Comparison of ENCODE assay signal across 10 cellular contexts in genomic region chr21:31343030-31343510, GRCh38. TPM values are rescaled to one million over a fixed set of nuclear protein-coding genes. Genes with fewer than 3 reads are reported as not detected.
DNase-seq lines count a peak whose midpoint lies in the region; ATAC-seq, FAIRE-seq and TF ChIP-seq lines count a peak whose summit lies in the region.
"Had no signal": no experiment of that assay in that cellular context is flagged by ENCODE, and none has a peak within 500 bp of the region (broad histone marks: within the 10 kb centered on the region; RNA-seq: fewer than 3 reads in every experiment).

No MANE protein-coding gene starts in this region.

- H3K4me1 ChIP-seq in GM12878 (ENCODE audit: control insufficient read depth, insufficient read depth, low read length) (no peaks in the 10 kb centered on the region), subcutaneous abdominal adipose tissue (ENCODE audit: control insufficient read depth in 5 of 5, insufficient read depth in 5 of 5, low read length in 5 of 5) (peaks cover 0 to 20% (median 10%) of the 10 kb centered on the region in 5 donors)

- TF ChIP-seq EP300 in GM12878 (IDR thresholded peaks at IDR 0.05; ENCODE audit: borderline replicate concordance in 1 of 2, control insufficient read depth in 1 of 2, low read depth in 2 of 2, low read length in 2 of 2), result no peak

- intact Hi-C loops in GM12878 (cut with micrococcal nuclease; ENCODE audit: unreplicated experiment), result no loop called here
- intact Hi-C loops in posterior vena cava (cut with DNase I), result no loop called here

- in situ Hi-C loops in GM12878 (cut with MboI), result no loop called here

- H3K36me3 ChIP-seq in GM12878 (ENCODE audit: control insufficient read depth in 2 of 2, insufficient read depth in 2 of 2, low read length in 1 of 2) (no peaks in the 10 kb centered on the region), subcutaneous abdominal adipose tissue (ENCODE audit: control insufficient read depth in 5 of 5, insufficient read depth in 5 of 5, low read length in 5 of 5) (peaks cover 0 to 4% (median 0%) of the 10 kb centered on the region in 5 donors)

- TF ChIP-seq RAD21 in GM12878 (IDR thresholded peaks at IDR 0.05; ENCODE audit: insufficient read depth, low read depth, low read length), result no peak

- TF ChIP-seq CTCF in GM12878 (IDR thresholded peaks at IDR 0.05 in 2 of 3, conservative IDR thresholded peaks at IDR 0.05 in 1 of 3; ENCODE audit: control insufficient read depth in 2 of 3, extremely low read depth in 1 of 3, insufficient read depth in 1 of 3, low read depth in 3 of 3, low read length in 3 of 3) (no peak), GM20000 (IDR thresholded peaks at IDR 0.05; ENCODE audit: extremely low read depth, missing control alignments) (no peak)

- H3K79me2 ChIP-seq in GM12878 (ENCODE audit: control insufficient read depth, insufficient read depth, low read length), result no peaks in the 10 kb centered on the region

- H3K27ac ChIP-seq in GM12878 (ENCODE audit: control insufficient read depth, insufficient read depth) (no peak overlapping the region), subcutaneous abdominal adipose tissue (ENCODE audit: low read depth, low read length) (no peak overlapping the region)

- peak overlapping the region; percentile 93 for H3K4me3 Mint-ChIP-seq in activated T-cell treated with anti-CD3 and anti-CD28 coated beads, Interleukin-2, amount 50 U/mL, for 4 hours

- no peaks in the 10 kb centered on the region; a peak in 1 of 4 replicates for H3K27me3 ChIP-seq in GM12878 (replicated peaks in 1 of 2; ENCODE audit: control insufficient read depth in 2 of 2, insufficient read depth in 2 of 2, low read length in 1 of 2)
- H3K27me3 ChIP-seq in subcutaneous abdominal adipose tissue (ENCODE audit: control insufficient read depth in 5 of 5, insufficient read depth in 4 of 5, low read length in 5 of 5), result peaks cover 12 to 21% (median 15%) of the 10 kb centered on the region in 5 donors

- no peak for TF ChIP-seq POLR2A in GM12878 (IDR thresholded peaks at IDR 0.05; ENCODE audit: low read depth, low read length)

- no peak overlapping the region for H3K4me2 ChIP-seq in GM12878 (ENCODE audit: control insufficient read depth, insufficient read depth)

- H3K27me3 Mint-ChIP-seq in activated T-cell treated with anti-CD3 and anti-CD28 coated beads, Interleukin-2, amount 50 U/mL, for 4 hours (ENCODE audit: low read depth), result peaks cover 18% of the 10 kb centered on the region

- H3K4me3 ChIP-seq in GM12878 (no peak overlapping the region), subcutaneous abdominal adipose tissue (ENCODE audit: low read depth in 1 of 5, low read length in 5 of 5) (peak overlapping the region; percentile 45 to 64 (median 54))

- no peaks in the 10 kb centered on the region for H3K9me3 Mint-ChIP-seq in activated T-cell treated with anti-CD3 and anti-CD28 coated beads, Interleukin-2, amount 50 U/mL, for 4 hours

- H2AFZ ChIP-seq in GM12878 (ENCODE audit: control insufficient read depth, low read depth, low read length), result no peak overlapping the region

- RAD21 ChIA-PET in GM12878 (lab: Charles Lee; ENCODE audit: unreplicated experiment), result interaction anchor here (0.7 to 2.2 kb wide), 18 partner anchors 9 to 238 kb away, joined by 3 to 10 read pairs (median 4); no protein-coding TSS in a partner anchor

- DNase-seq in activated T-cell treated with anti-CD3 and anti-CD28 coated beads, Interleukin-2, amount 50 U/mL, for 4 hours, result no peak
- no peak for DNase-seq in activated T-cell treated with anti-CD3 and anti-CD28 coated beads, Interleukin-2, amount 50 U/mL, for 48 hours
- DNase-seq in GM12878 (ENCODE audit: low read depth, low spot score), result no peak
- DNase-seq in islet precursor cell, result peak; percentile 52
- DNase-seq in NCI-H1436 (lab: John Stamatoyannopoulos, UW), result no peak
- DNase-seq in posterior vena cava (ENCODE audit: low spot score), result no peak
- DNase-seq in GM20000 (ENCODE audit: low spot score), result no peak
- DNase-seq: NCI-H1105 had no signal

- CTCF ChIA-PET in GM12878 (lab: Yijun Ruan, JAX), result interaction anchor here (0.7 to 2.3 kb wide), 10 partner anchors 9 to 241 kb away, joined by 3 to 12 read pairs (median 4); no protein-coding TSS in a partner anchor

- peaks cover 9% of the 10 kb centered on the region for H3K36me3 Mint-ChIP-seq in activated T-cell treated with anti-CD3 and anti-CD28 coated beads, Interleukin-2, amount 50 U/mL, for 4 hours (ENCODE audit: insufficient read depth)

- SMC1A ChIA-PET in GM12878 (lab: Charles Lee; ENCODE audit: uncharacterized antibody, unreplicated experiment), result interaction anchor here (0.6 to 3.4 kb wide), 23 partner anchors 8 to 212 kb away, joined by 3 to 16 read pairs (median 4); no protein-coding TSS in a partner anchor

- H4K20me1 ChIP-seq in GM12878 (ENCODE audit: control insufficient read depth, insufficient read depth), result no peaks in the 10 kb centered on the region

- BruUV-seq in GM12878 (replicated peaks; lab: Mats Ljungman, UMichigan), result no TSS peak

- no peak overlapping the region for H3K9ac ChIP-seq in GM12878 (ENCODE audit: control insufficient read depth, insufficient read depth, low read length)
- no peak overlapping the region for H3K9ac ChIP-seq in subcutaneous abdominal adipose tissue (ENCODE audit: low read length in 5 of 5)

- no peak for ATAC-seq in activated T-cell treated with anti-CD3 and anti-CD28 coated beads, Interleukin-2, amount 50 U/mL, for 4 hours
- peak; percentile 46 for ATAC-seq in GM12878

- no peaks in the 10 kb centered on the region for H3K9me3 ChIP-seq in GM12878 (replicated peaks; ENCODE audit: control insufficient read depth, insufficient read depth, low read length)
- no peaks in the 10 kb centered on the region for H3K9me3 ChIP-seq in subcutaneous abdominal adipose tissue (ENCODE audit: control insufficient read depth in 5 of 5, low read length in 5 of 5)

- POLR2A ChIA-PET in GM12878 (lab: Charles Lee), result interaction anchor here (0.9 to 2.1 kb wide), 3 partner anchors 15 to 165 kb away, joined by 4 to 17 read pairs (median 4); no protein-coding TSS in a partner anchor

- no peak for FAIRE-seq in GM12878 (lab: Jason Lieb, UNC)
- FAIRE-seq: GM18507 had no signal

- peaks cover 65% of the 10 kb centered on the region for H3K4me1 Mint-ChIP-seq in activated T-cell treated with anti-CD3 and anti-CD28 coated beads, Interleukin-2, amount 50 U/mL, for 4 hours (ENCODE audit: low read depth)

- 17% methylated on average over 2 of the region's 2 CpGs for WGBS in GM12878 (ENCODE audit: insufficient coverage, insufficient replicate concordance, low lambda C conversion rate, missing lambda C conversion rate)

TF ChIP-seq in GM12878, 131 proteins besides CTCF, POLR2A, EP300 and RAD21:
- no peak for TF ChIP-seq HDAC6 (IDR thresholded peaks at IDR 0.05; ENCODE audit: unreplicated experiment)
- TF ChIP-seq BRCA1 (IDR thresholded peaks at IDR 0.05; ENCODE audit: low read depth, low read length), result no peak
- TF ChIP-seq TBL1XR1 (IDR thresholded peaks at IDR 0.05; ENCODE audit: low read depth, low read length), result no peak
- TF ChIP-seq IRF3 (IDR thresholded peaks at IDR 0.05), result no peak
- no peak for TF ChIP-seq HCFC1 (IDR thresholded peaks at IDR 0.05; ENCODE audit: low read length)
- no peak for TF ChIP-seq PML (IDR thresholded peaks at IDR 0.05; ENCODE audit: low read length)
- TF ChIP-seq JUND (IDR thresholded peaks at IDR 0.05; ENCODE audit: low read depth, low read length), result no peak
- no peak for TF ChIP-seq TARDBP (IDR thresholded peaks at IDR 0.05; ENCODE audit: borderline replicate concordance)
- TF ChIP-seq GABPA (IDR thresholded peaks at IDR 0.05; ENCODE audit: low read depth), result no peak
- TF ChIP-seq CHD1 (IDR thresholded peaks at IDR 0.05; ENCODE audit: low read depth, low read length), result no peak
- TF ChIP-seq KDM1A (IDR thresholded peaks at IDR 0.05; ENCODE audit: borderline replicate concordance), result no peak
- TF ChIP-seq POLR2AphosphoS2 (IDR thresholded peaks at IDR 0.05; ENCODE audit: low read depth, low read length), result no peak
- TF ChIP-seq ZNF24 (IDR thresholded peaks at IDR 0.05), result no peak
- TF ChIP-seq ZNF622 (IDR thresholded peaks at IDR 0.05), result no peak

RNA-seq across cellular contexts. Expression of gene TIAM1, which starts 1.0 kb away (rescaled TPM):
- 100 to 1,000 TPM; 103 to 133 (median 132) TPM for total RNA-seq in activated T-cell treated with anti-CD3 and anti-CD28 coated beads, Interleukin-2, amount 50 U/mL, for 4 hours
- total RNA-seq in GM12878 (2013; cell fraction: nucleolus; rRNA removed), result 92.6 and 100 TPM in 2 replicates
- total RNA-seq in GM12878 (2014; rRNA removed) (1.1 TPM in 2 replicates), GM12878 (2014; rRNA removed; fragmentation: Illumina TruSeq; extraction: Trizol) (0.76 and 1.2 TPM in 2 replicates), GM12878 (2021) (1.6 and 2.1 TPM in 2 replicates), posterior vena cava (10 to 100 TPM in 1 of 2 donors, 1 to 10 TPM in 1; 4.7 to 11.3 TPM)
- 0.55 TPM for polyA plus RNA-seq in GM12878 (2011; ENCODE audit: low read depth)
- polyA plus RNA-seq in GM12878 (2011; rRNA removed) (29.1 and 35.9 TPM in 2 replicates), GM12878 (2014; fragmentation: Illumina TruSeq; extraction: Trizol) (0.82 and 0.97 TPM in 2 replicates), GM12878 (2014; fragmentation: Nextera tagmentation; extraction: Ambion mirVana) (under 1 TPM; 0.31 to 0.42 TPM), GM12878 (2014; rRNA removed) (0.72 and 0.81 TPM in 2 replicates), GM12878 (2016; fragmentation: Nextera tagmentation; extraction: Ambion mirVana) (under 1 TPM; 0.64 to 0.71 TPM)
- polyA plus RNA-seq in GM12878 (2011; cell fraction: cytosol; rRNA removed), result 30.9 and 34.8 TPM in 2 replicates
- 51.4 and 58.8 TPM in 2 replicates for polyA plus RNA-seq in GM12878 (2011; cell fraction: nucleus; rRNA removed)
- 0.72 and 0.94 TPM in 2 replicates for polyA plus RNA-seq in GM12878 (2012)
- polyA minus RNA-seq in GM12878 (2011; rRNA and poly(A)+ RNA removed), result 147 and 169 TPM in 2 replicates
- polyA minus RNA-seq in GM12878 (2011; cell fraction: cytosol; rRNA and poly(A)+ RNA removed), result 37.4 and 39.7 TPM in 2 replicates
- polyA minus RNA-seq in GM12878 (2011; cell fraction: nucleus; rRNA and poly(A)+ RNA removed), result 69.0 and 110 TPM in 2 replicates
